In genomic region chr22:23202812-23203451, GRCh38 we compare ENCODE assay signal across 24 cellular contexts. TPM values are rescaled to one million over a fixed set of nuclear protein-coding genes. Genes with fewer than 3 reads are reported as not detected.
DNase-seq lines count a peak whose midpoint lies in the region; ATAC-seq and TF ChIP-seq lines count a peak whose summit lies in the region.
"Had no signal": no experiment of that assay in that cellular context is flagged by ENCODE, and none has a peak within 500 bp of the region (broad histone marks: within the 10 kb centered on the region; RNA-seq: fewer than 3 reads in every experiment).

No MANE protein-coding gene starts in this region.

- WGBS in thyroid gland, 2 donors = 80 to 93% methylated on average over 4 of the region's 4 CpGs

- no peaks in the 10 kb centered on the region for H3K27me3 Mint-ChIP-seq in activated T-cell treated with anti-CD3 and anti-CD28 coated beads, Interleukin-2, amount 50 U/mL, for 24 hours
- no peaks in the 10 kb centered on the region for H3K27me3 Mint-ChIP-seq in activated T-cell treated with anti-CD3 and anti-CD28 coated beads, Interleukin-2, amount 50 U/mL, for 4 hours (ENCODE audit: low read depth)
- no peaks in the 10 kb centered on the region for H3K27me3 Mint-ChIP-seq in activated T-helper 1 cell treated with anti-CD3 and anti-CD28 coated beads, Interleukin-12 subunit alpha, Interleukin-12 subunit beta, Interleukin-2, Interleukin-4 antibody, amounts not matched to agents 30 ng/mL and 10 ng/mL and 1 ng/mL, durations not matched to agents 14 hours and 24 hours and 36 hours (ENCODE audit: insufficient read depth)
- H3K27me3 Mint-ChIP-seq: dendritic cell treated with granulocyte-macrophage colony-stimulating factor and Interleukin-4, amounts not matched to agents 40 ng/mL and 50 ng/mL, for 4 days; naive thymus-derived CD8-positive, alpha-beta T cell had no signal

- H3K36me3 ChIP-seq in muscle layer of duodenum (ENCODE audit: control insufficient read depth in 1 of 2, insufficient read depth in 2 of 2, low read length in 2 of 2) (no peaks in the 10 kb centered on the region), thyroid gland (no peaks in the 10 kb centered on the region)
- H3K36me3 ChIP-seq: cardiac muscle cell, sigmoid colon had no signal

- H3K27ac ChIP-seq in muscle layer of duodenum (ENCODE audit: low read length) = peak overlapping the region; percentile 5
- peak overlapping the region; percentile 61 to 80 (median 74) for H3K27ac ChIP-seq in thyroid gland
- H3K27ac ChIP-seq: cardiac muscle cell had no signal

- H3K4me1 Mint-ChIP-seq in activated T-cell treated with anti-CD3 and anti-CD28 coated beads, Interleukin-2, amount 50 U/mL, for 24 hours (ENCODE audit: low read depth) = peaks cover 59% of the 10 kb centered on the region
- peaks cover 40% of the 10 kb centered on the region for H3K4me1 Mint-ChIP-seq in activated T-cell treated with anti-CD3 and anti-CD28 coated beads, Interleukin-2, amount 50 U/mL, for 4 hours (ENCODE audit: low read depth)
- peaks cover 9% of the 10 kb centered on the region for H3K4me1 Mint-ChIP-seq in activated T-helper 1 cell treated with anti-CD3 and anti-CD28 coated beads, Interleukin-12 subunit alpha, Interleukin-12 subunit beta, Interleukin-2, Interleukin-4 antibody, amounts not matched to agents 30 ng/mL and 10 ng/mL and 1 ng/mL, durations not matched to agents 14 hours and 24 hours and 36 hours (ENCODE audit: low read depth)

- peaks cover 4 to 16% of the 10 kb centered on the region in 2 donors for H3K4me1 ChIP-seq in muscle layer of duodenum (ENCODE audit: control insufficient read depth in 1 of 2, insufficient read depth in 2 of 2, low read length in 2 of 2)
- H3K4me1 ChIP-seq in thyroid gland = peaks cover 56 to 84% of the 10 kb centered on the region in 2 donors

- no peak overlapping the region for H3K4me3 Mint-ChIP-seq in activated T-cell treated with anti-CD3 and anti-CD28 coated beads, Interleukin-2, amount 50 U/mL, for 24 hours
- H3K4me3 Mint-ChIP-seq in activated T-cell treated with anti-CD3 and anti-CD28 coated beads, Interleukin-2, amount 50 U/mL, for 4 hours = no peak overlapping the region
- no peak overlapping the region for H3K4me3 Mint-ChIP-seq in activated T-helper 1 cell treated with anti-CD3 and anti-CD28 coated beads, Interleukin-12 subunit alpha, Interleukin-12 subunit beta, Interleukin-2, Interleukin-4 antibody, amounts not matched to agents 30 ng/mL and 10 ng/mL and 1 ng/mL, durations not matched to agents 14 hours and 24 hours and 36 hours
- H3K4me3 Mint-ChIP-seq: dendritic cell treated with granulocyte-macrophage colony-stimulating factor and Interleukin-4, amounts not matched to agents 40 ng/mL and 50 ng/mL, for 4 days had no signal

- no peaks in the 10 kb centered on the region for H3K27me3 ChIP-seq in muscle layer of duodenum (ENCODE audit: low read depth, low read length)
- H3K27me3 ChIP-seq in thyroid gland = no peaks in the 10 kb centered on the region
- H3K27me3 ChIP-seq: cardiac muscle cell, sigmoid colon had no signal

- intact Hi-C loops in activated T-helper 1 cell treated with anti-CD3 and anti-CD28 coated beads, Interleukin-12 subunit alpha, Interleukin-12 subunit beta, Interleukin-2, Interleukin-4 antibody, amounts not matched to agents 30 ng/mL and 10 ng/mL and 1 ng/mL, durations not matched to agents 14 hours and 24 hours and 36 hours (cut with micrococcal nuclease) = no loop called here
- intact Hi-C loops in thyroid gland (cut with DNase I) = no loop called here

- no peak for TF ChIP-seq CTCF in thyroid gland (IDR thresholded peaks at IDR 0.05)

- no peak overlapping the region for H3K4me3 ChIP-seq in muscle layer of duodenum (ENCODE audit: low read depth in 1 of 2, low read length in 2 of 2)
- no peak overlapping the region for H3K4me3 ChIP-seq in thyroid gland (replicated peaks in 1 of 3)
- H3K4me3 ChIP-seq: cardiac muscle cell, GM23248, sigmoid colon had no signal

- DNase-seq in activated T-cell treated with anti-CD3 and anti-CD28 coated beads, Interleukin-2, amount 50 U/mL, for 24 hours = no peak
- DNase-seq in activated T-cell treated with anti-CD3 and anti-CD28 coated beads, Interleukin-2, amount 50 U/mL, for 4 hours = no peak
- DNase-seq in activated T-helper 1 cell treated with anti-CD3 and anti-CD28 coated beads, Interleukin-12 subunit alpha, Interleukin-12 subunit beta, Interleukin-2, Interleukin-4 antibody, amounts not matched to agents 30 ng/mL and 10 ng/mL and 1 ng/mL, durations not matched to agents 14 hours and 24 hours and 36 hours (ENCODE audit: low spot score) = no peak
- no peak for DNase-seq in thyroid gland
- no peak for DNase-seq in retina
- DNase-seq: 8988T; activated CD4-positive, alpha-beta T cell treated with anti-CD3 and anti-CD28 coated beads, Interleukin-2, amount 50 U/mL, for 48 hours; activated CD4-positive, CD25-positive, alpha-beta regulatory T cell; AML-193; COR-L47; DND-41; GM23248; naive thymus-derived CD8-positive, alpha-beta T cell; NCI-H1417; NCI-H524 treated with DMSO at 0.1 percent for 48 hours; RPMI8226; sigmoid colon had no signal

- TF ChIP-seq POLR2A in thyroid gland (IDR thresholded peaks at IDR 0.05) = no peak

- H3K27ac Mint-ChIP-seq in activated T-cell treated with anti-CD3 and anti-CD28 coated beads, Interleukin-2, amount 50 U/mL, for 24 hours = peak overlapping the region; percentile 44
- peak overlapping the region; percentile 34 for H3K27ac Mint-ChIP-seq in activated T-helper 1 cell treated with anti-CD3 and anti-CD28 coated beads, Interleukin-12 subunit alpha, Interleukin-12 subunit beta, Interleukin-2, Interleukin-4 antibody, amounts not matched to agents 30 ng/mL and 10 ng/mL and 1 ng/mL, durations not matched to agents 14 hours and 24 hours and 36 hours
- H3K27ac Mint-ChIP-seq: dendritic cell treated with granulocyte-macrophage colony-stimulating factor and Interleukin-4, amounts not matched to agents 40 ng/mL and 50 ng/mL, for 4 days had no signal

- H3K9me3 ChIP-seq in muscle layer of duodenum (ENCODE audit: control insufficient read depth in 1 of 2, low read length in 2 of 2) (no peaks in the 10 kb centered on the region), thyroid gland (no peaks in the 10 kb centered on the region)
- H3K9me3 ChIP-seq: sigmoid colon had no signal

- no peak for ATAC-seq in activated T-cell treated with anti-CD3 and anti-CD28 coated beads, Interleukin-2, amount 50 U/mL, for 4 hours
- ATAC-seq in HG03354 (IDR thresholded peaks at IDR 0.05; ENCODE audit: poor library complexity, severe bottlenecking, unreplicated experiment) = no peak
- ATAC-seq in GM18870 (IDR thresholded peaks at IDR 0.05; ENCODE audit: unreplicated experiment) = no peak
- ATAC-seq: left lobe of liver; naive thymus-derived CD8-positive, alpha-beta T cell; SK-N-SH treated with all-trans-retinoic acid at 6 μM for 48 hours had no signal

- no peaks in the 10 kb centered on the region for H3K9me3 Mint-ChIP-seq in activated T-cell treated with anti-CD3 and anti-CD28 coated beads, Interleukin-2, amount 50 U/mL, for 24 hours
- no peaks in the 10 kb centered on the region for H3K9me3 Mint-ChIP-seq in activated T-cell treated with anti-CD3 and anti-CD28 coated beads, Interleukin-2, amount 50 U/mL, for 4 hours
- no peaks in the 10 kb centered on the region for H3K9me3 Mint-ChIP-seq in activated T-helper 1 cell treated with anti-CD3 and anti-CD28 coated beads, Interleukin-12 subunit alpha, Interleukin-12 subunit beta, Interleukin-2, Interleukin-4 antibody, amounts not matched to agents 30 ng/mL and 10 ng/mL and 1 ng/mL, durations not matched to agents 14 hours and 24 hours and 36 hours
- H3K9me3 Mint-ChIP-seq: dendritic cell treated with granulocyte-macrophage colony-stimulating factor and Interleukin-4, amounts not matched to agents 40 ng/mL and 50 ng/mL, for 4 days; naive thymus-derived CD8-positive, alpha-beta T cell had no signal

- peaks cover 66% of the 10 kb centered on the region for H3K36me3 Mint-ChIP-seq in activated T-cell treated with anti-CD3 and anti-CD28 coated beads, Interleukin-2, amount 50 U/mL, for 24 hours (ENCODE audit: low read depth)
- peaks cover 16% of the 10 kb centered on the region for H3K36me3 Mint-ChIP-seq in activated T-cell treated with anti-CD3 and anti-CD28 coated beads, Interleukin-2, amount 50 U/mL, for 4 hours (ENCODE audit: insufficient read depth)
- peaks cover 14% of the 10 kb centered on the region for H3K36me3 Mint-ChIP-seq in activated T-helper 1 cell treated with anti-CD3 and anti-CD28 coated beads, Interleukin-12 subunit alpha, Interleukin-12 subunit beta, Interleukin-2, Interleukin-4 antibody, amounts not matched to agents 30 ng/mL and 10 ng/mL and 1 ng/mL, durations not matched to agents 14 hours and 24 hours and 36 hours (ENCODE audit: low read depth)

RNA-seq across cellular contexts. Expression of gene BCR, which starts 22.6 kb away (rescaled TPM):
- total RNA-seq in activated T-cell treated with anti-CD3 and anti-CD28 coated beads, Interleukin-2, amount 50 U/mL, for 4 hours = 10 to 100 TPM; 58.2 to 63.1 (median 61.3) TPM
- 56.8 and 62.0 TPM in 2 replicates for total RNA-seq in activated T-helper 1 cell treated with anti-CD3 and anti-CD28 coated beads, Interleukin-12 subunit alpha, Interleukin-12 subunit beta, Interleukin-2, Interleukin-4 antibody, amounts not matched to agents 30 ng/mL and 10 ng/mL and 1 ng/mL, durations not matched to agents 14 hours and 24 hours and 36 hours
- 100 to 1,000 TPM in 1 of 4 donors, 10 to 100 TPM in 3; 80.1 to 127 (median 87.7) TPM for total RNA-seq in thyroid gland

RNA-seq across cellular contexts. Expression of gene RAB36, which starts 57.7 kb away (rescaled TPM):
- total RNA-seq in activated T-cell treated with anti-CD3 and anti-CD28 coated beads, Interleukin-2, amount 50 U/mL, for 4 hours = under 1 TPM; 0.47 to 0.61 (median 0.49) TPM
- 0.08 TPM in 1 of 2 replicates, not detected in the other for total RNA-seq in activated T-helper 1 cell treated with anti-CD3 and anti-CD28 coated beads, Interleukin-12 subunit alpha, Interleukin-12 subunit beta, Interleukin-2, Interleukin-4 antibody, amounts not matched to agents 30 ng/mL and 10 ng/mL and 1 ng/mL, durations not matched to agents 14 hours and 24 hours and 36 hours
- 10 to 100 TPM; 10.9 to 33.4 (median 27.8) TPM for total RNA-seq in thyroid gland

Comparison
In these comparisons a context has a peak if more than half of its experiments do, and no peak if none do; other contexts are left out.
1. RNA of gene RAB36, which starts 57.7 kb away (total RNA-seq): 10.9 to 33.4 TPM in thyroid gland; 0.47 to 0.61 TPM in activated T-cell treated with anti-CD3 and anti-CD28 coated beads, Interleukin-2, amount 50 U/mL, for 4 hours and 0.08 TPM in activated T-helper 1 cell treated with anti-CD3 and anti-CD28 coated beads, Interleukin-12 subunit alpha, Interleukin-12 subunit beta, Interleukin-2, Interleukin-4 antibody, amounts not matched to agents 30 ng/mL and 10 ng/mL and 1 ng/mL, durations not matched to agents 14 hours and 24 hours and 36 hours; every median in the first group is over 4 times any median in the second.